3 cellular contexts compared by ENCODE assay signal in the genomic region with DNA sequence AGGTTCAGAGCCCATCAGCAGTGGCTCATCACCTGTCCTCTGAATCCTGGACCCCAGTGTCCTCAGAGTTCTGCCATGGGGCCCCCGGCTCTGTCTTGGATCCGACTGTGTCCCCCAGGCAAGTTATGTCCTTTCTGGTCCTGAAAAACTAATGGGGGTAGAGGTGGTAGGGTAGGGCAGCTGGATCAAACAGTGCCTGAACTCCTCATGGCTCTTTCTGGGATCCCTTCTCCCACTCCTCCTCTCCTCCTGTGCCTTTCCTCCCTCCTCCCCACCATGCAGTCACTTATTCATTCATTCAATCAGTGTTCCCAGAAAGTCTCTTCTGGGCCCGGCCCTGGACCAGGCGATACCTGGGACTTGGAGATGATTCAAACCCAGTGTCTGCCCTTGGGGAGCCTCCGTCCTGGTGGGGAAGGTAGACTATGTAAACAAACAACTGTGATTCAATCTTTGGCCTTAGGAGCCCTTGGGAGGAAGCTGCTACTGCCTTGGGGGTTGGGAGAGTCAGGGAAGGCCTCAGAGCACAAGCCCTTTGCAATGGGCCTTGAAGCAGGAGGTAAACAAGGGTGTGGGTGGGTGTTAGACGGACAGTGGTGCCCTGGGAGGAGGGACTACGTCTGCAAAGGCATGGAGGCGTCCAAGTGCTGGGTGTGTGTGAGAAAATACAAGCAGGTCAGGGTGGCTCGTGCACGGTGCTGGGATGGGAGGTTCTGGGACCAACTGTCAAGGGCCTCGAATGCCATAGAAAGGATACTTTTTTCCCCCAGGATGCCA.
TF ChIP-seq lines count a peak whose summit lies in the region.

No MANE protein-coding gene starts in this region.

TF ChIP-seq in A549, 52 proteins besides CTCF, POLR2A, EP300 and RAD21 (continued from another document):
- TF ChIP-seq, protein P1, sequence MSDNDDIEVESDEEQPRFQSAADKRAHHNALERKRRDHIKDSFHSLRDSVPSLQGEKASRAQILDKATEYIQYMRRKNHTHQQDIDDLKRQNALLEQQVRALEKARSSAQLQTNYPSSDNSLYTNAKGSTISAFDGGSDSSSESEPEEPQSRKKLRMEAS (IDR thresholded peaks at IDR 0.05) = peak; percentile 51; the same call in 1 of the 2 replicates
- TF ChIP-seq KDM5A (IDR thresholded peaks at IDR 0.05) (no peak), FOSL2 (IDR thresholded peaks at IDR 0.05) (no peak), FOSL2 (CRISPR knock-in tag; IDR thresholded peaks at IDR 0.05) (peak; percentile 75; the same call in 1 of the 2 replicates), GATA3 (IDR thresholded peaks at IDR 0.05; ENCODE audit: borderline replicate concordance) (peak; percentile 35; the same call in 1 of the 2 replicates)

TF ChIP-seq in HEK293, 187 proteins besides CTCF, POLR2A, EP300 and RAD21 (continues in another document):
- TF ChIP-seq, protein P2, sequence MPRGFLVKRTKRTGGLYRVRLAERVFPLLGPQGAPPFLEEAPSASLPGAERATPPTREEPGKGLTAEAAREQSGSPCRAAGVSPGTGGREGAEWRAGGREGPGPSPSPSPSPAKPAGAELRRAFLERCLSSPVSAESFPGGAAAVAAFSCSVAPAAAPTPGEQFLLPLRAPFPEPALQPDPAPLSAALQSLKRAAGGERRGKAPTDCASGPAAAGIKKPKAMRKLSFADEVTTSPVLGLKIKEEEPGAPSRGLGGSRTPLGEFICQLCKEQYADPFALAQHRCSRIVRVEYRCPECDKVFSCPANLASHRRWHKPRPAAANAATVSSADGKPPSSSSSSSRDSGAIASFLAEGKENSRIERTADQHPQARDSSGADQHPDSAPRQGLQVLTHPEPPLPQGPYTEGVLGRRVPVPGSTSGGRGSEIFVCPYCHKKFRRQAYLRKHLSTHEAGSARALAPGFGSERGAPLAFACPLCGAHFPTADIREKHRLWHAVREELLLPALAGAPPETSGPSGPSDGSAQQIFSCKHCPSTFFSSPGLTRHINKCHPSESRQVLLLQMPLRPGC (tag by site-specific recombination; IDR thresholded peaks at IDR 0.05) = no peak
- TF ChIP-seq TRIM28 (IDR thresholded peaks at IDR 0.05; ENCODE audit: borderline replicate concordance, low read length) (no peak), MYNN (tag by site-specific recombination; IDR thresholded peaks at IDR 0.05; ENCODE audit: borderline replicate concordance) (no peak), EGR2 (tag by site-specific recombination; IDR thresholded peaks at IDR 0.05; ENCODE audit: low read depth) (peak; percentile 62), KLF8 (tag by site-specific recombination; IDR thresholded peaks at IDR 0.05) (no peak), ZNF596 (tag by site-specific recombination; IDR thresholded peaks at IDR 0.05) (no peak), GLI4 (tag by site-specific recombination; IDR thresholded peaks at IDR 0.05) (peak; percentile 93; the same call in 1 of the 2 replicates), ZNF37A (tag by site-specific recombination; IDR thresholded peaks at IDR 0.05) (no peak), ZNF785 (tag by site-specific recombination; IDR thresholded peaks at IDR 0.05) (no peak), ZNF558 (tag by site-specific recombination; IDR thresholded peaks at IDR 0.05) (no peak), KLF1 (tag by site-specific recombination; IDR thresholded peaks at IDR 0.05) (peak; percentile 57), ZNF239 (tag by site-specific recombination; IDR thresholded peaks at IDR 0.05) (no peak), ZNF670 (tag by site-specific recombination; IDR thresholded peaks at IDR 0.05; ENCODE audit: low read depth) (no peak), ZNF274 (IDR thresholded peaks at IDR 0.05; ENCODE audit: low read length) (no peak), ZNF274 (tag by site-specific recombination; IDR thresholded peaks at IDR 0.05; ENCODE audit: borderline replicate concordance) (no peak), ZBTB8A (tag by site-specific recombination; IDR thresholded peaks at IDR 0.05) (no peak), ZSCAN23 (tag by site-specific recombination; IDR thresholded peaks at IDR 0.05) (no peak), ZNF155 (tag by site-specific recombination; IDR thresholded peaks at IDR 0.05) (no peak), ZNF184 (tag by site-specific recombination; IDR thresholded peaks at IDR 0.05) (no peak), ZNF555 (tag by site-specific recombination; conservative IDR thresholded peaks at IDR 0.05) (no peak), GFI1B (tag by site-specific recombination; IDR thresholded peaks at IDR 0.05) (no peak), KLF16 (tag by site-specific recombination; IDR thresholded peaks at IDR 0.05) (no peak)
- TF ChIP-seq, protein P3, sequence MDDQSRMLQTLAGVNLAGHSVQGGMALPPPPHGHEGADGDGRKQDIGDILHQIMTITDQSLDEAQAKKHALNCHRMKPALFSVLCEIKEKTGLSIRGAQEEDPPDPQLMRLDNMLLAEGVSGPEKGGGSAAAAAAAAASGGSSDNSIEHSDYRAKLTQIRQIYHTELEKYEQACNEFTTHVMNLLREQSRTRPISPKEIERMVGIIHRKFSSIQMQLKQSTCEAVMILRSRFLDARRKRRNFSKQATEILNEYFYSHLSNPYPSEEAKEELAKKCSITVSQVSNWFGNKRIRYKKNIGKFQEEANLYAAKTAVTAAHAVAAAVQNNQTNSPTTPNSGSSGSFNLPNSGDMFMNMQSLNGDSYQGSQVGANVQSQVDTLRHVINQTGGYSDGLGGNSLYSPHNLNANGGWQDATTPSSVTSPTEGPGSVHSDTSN (CRISPR knock-in tag; IDR thresholded peaks at IDR 0.05) = no peak
- TF ChIP-seq, protein P4, sequence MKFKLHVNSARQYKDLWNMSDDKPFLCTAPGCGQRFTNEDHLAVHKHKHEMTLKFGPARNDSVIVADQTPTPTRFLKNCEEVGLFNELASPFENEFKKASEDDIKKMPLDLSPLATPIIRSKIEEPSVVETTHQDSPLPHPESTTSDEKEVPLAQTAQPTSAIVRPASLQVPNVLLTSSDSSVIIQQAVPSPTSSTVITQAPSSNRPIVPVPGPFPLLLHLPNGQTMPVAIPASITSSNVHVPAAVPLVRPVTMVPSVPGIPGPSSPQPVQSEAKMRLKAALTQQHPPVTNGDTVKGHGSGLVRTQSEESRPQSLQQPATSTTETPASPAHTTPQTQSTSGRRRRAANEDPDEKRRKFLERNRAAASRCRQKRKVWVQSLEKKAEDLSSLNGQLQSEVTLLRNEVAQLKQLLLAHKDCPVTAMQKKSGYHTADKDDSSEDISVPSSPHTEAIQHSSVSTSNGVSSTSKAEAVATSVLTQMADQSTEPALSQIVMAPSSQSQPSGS (tag by site-specific recombination; IDR thresholded peaks at IDR 0.05; ENCODE audit: low read depth) = no peak
- TF ChIP-seq, protein P5, sequence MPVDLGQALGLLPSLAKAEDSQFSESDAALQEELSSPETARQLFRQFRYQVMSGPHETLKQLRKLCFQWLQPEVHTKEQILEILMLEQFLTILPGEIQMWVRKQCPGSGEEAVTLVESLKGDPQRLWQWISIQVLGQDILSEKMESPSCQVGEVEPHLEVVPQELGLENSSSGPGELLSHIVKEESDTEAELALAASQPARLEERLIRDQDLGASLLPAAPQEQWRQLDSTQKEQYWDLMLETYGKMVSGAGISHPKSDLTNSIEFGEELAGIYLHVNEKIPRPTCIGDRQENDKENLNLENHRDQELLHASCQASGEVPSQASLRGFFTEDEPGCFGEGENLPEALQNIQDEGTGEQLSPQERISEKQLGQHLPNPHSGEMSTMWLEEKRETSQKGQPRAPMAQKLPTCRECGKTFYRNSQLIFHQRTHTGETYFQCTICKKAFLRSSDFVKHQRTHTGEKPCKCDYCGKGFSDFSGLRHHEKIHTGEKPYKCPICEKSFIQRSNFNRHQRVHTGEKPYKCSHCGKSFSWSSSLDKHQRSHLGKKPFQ (tag by site-specific recombination; IDR thresholded peaks at IDR 0.05) = no peak
- TF ChIP-seq, protein P6, sequence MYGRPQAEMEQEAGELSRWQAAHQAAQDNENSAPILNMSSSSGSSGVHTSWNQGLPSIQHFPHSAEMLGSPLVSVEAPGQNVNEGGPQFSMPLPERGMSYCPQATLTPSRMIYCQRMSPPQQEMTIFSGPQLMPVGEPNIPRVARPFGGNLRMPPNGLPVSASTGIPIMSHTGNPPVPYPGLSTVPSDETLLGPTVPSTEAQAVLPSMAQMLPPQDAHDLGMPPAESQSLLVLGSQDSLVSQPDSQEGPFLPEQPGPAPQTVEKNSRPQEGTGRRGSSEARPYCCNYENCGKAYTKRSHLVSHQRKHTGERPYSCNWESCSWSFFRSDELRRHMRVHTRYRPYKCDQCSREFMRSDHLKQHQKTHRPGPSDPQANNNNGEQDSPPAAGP (tag by site-specific recombination; IDR thresholded peaks at IDR 0.05) = peak; percentile 91

TF ChIP-seq in SK-N-SH, 30 proteins besides CTCF, POLR2A, EP300 and RAD21 (continued from another document):
- TF ChIP-seq, protein P3 (IDR thresholded peaks at IDR 0.05) = no peak
- TF ChIP-seq SMC3 (IDR thresholded peaks at IDR 0.05; ENCODE audit: low read depth, low read length) (no peak), POLR2AphosphoS5 (IDR thresholded peaks at IDR 0.05; ENCODE audit: low read depth, low read length) (no peak), ELF1 (IDR thresholded peaks at IDR 0.05) (no peak), FOXM1 (IDR thresholded peaks at IDR 0.05; ENCODE audit: low read depth) (no peak), SIN3A (IDR thresholded peaks at IDR 0.05; ENCODE audit: borderline replicate concordance, low read depth, low read length) (no peak), JUND (IDR thresholded peaks at IDR 0.05) (no peak), CHD2 (IDR thresholded peaks at IDR 0.05; ENCODE audit: low read length, partially characterized antibody) (no peak), GABPA (IDR thresholded peaks at IDR 0.05; ENCODE audit: low read depth) (no peak), FOXJ3 (CRISPR knock-in tag; IDR thresholded peaks at IDR 0.05) (no peak), GATA2 (CRISPR knock-in tag; IDR thresholded peaks at IDR 0.05) (no peak), NRF1 (IDR thresholded peaks at IDR 0.05; ENCODE audit: low read depth, low read length) (no peak), TEAD4 (IDR thresholded peaks at IDR 0.05; ENCODE audit: borderline replicate concordance, insufficient read depth) (no peak), MEF2A (IDR thresholded peaks at IDR 0.05; ENCODE audit: borderline replicate concordance, low read depth) (no peak)
- TF ChIP-seq, protein P1 (IDR thresholded peaks at IDR 0.05; ENCODE audit: low read depth) = no peak
- TF ChIP-seq, protein P7, sequence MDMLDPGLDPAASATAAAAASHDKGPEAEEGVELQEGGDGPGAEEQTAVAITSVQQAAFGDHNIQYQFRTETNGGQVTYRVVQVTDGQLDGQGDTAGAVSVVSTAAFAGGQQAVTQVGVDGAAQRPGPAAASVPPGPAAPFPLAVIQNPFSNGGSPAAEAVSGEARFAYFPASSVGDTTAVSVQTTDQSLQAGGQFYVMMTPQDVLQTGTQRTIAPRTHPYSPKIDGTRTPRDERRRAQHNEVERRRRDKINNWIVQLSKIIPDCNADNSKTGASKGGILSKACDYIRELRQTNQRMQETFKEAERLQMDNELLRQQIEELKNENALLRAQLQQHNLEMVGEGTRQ (IDR thresholded peaks at IDR 0.05; ENCODE audit: borderline replicate concordance, low read depth, low read length) = no peak
- TF ChIP-seq, protein P8, sequence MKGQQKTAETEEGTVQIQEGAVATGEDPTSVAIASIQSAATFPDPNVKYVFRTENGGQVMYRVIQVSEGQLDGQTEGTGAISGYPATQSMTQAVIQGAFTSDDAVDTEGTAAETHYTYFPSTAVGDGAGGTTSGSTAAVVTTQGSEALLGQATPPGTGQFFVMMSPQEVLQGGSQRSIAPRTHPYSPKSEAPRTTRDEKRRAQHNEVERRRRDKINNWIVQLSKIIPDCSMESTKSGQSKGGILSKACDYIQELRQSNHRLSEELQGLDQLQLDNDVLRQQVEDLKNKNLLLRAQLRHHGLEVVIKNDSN (IDR thresholded peaks at IDR 0.05; ENCODE audit: borderline replicate concordance, low read depth) = no peak
